22 cellular contexts compared by ENCODE assay signal in genomic region chr11:120181446-120181992, GRCh38. TPM values are rescaled to one million over a fixed set of nuclear protein-coding genes. Genes with fewer than 3 reads are reported as not detected.
DNase-seq lines count a peak whose midpoint lies in the region; ATAC-seq, FAIRE-seq and TF ChIP-seq lines count a peak whose summit lies in the region.
"Had no signal": no experiment of that assay in that cellular context is flagged by ENCODE, and none has a peak within 500 bp of the region (broad histone marks: within the 10 kb centered on the region; RNA-seq: fewer than 3 reads in every experiment).

No MANE protein-coding gene starts in this region.

- no peak for FAIRE-seq in small intestine (lab: Jason Lieb, UNC)
- FAIRE-seq: K562 had no signal

- TF ChIP-seq POLR2A in breast epithelium (IDR thresholded peaks at IDR 0.05) (no peak), testis (IDR thresholded peaks at IDR 0.05) (no peak)

- H4K5ac ChIP-seq in H9 (ENCODE audit: insufficient read length, low read depth, low read length), result no peak overlapping the region

- intact Hi-C loops in breast epithelium (cut with DNase I; ENCODE audit: low total_unique reads), result loop anchor here (5.0 kb wide), 1 partner anchor 36 kb away; no protein-coding TSS in a partner anchor
- intact Hi-C loops in mammary epithelial cell (cut with micrococcal nuclease), result no loop called here
- intact Hi-C loops in testis (cut with DNase I; ENCODE audit: low total_unique reads), result no loop called here

- WGBS in mammary epithelial cell (ENCODE audit: low coverage, missing lambda C conversion rate), result 89% methylated on average over 9 of the region's 9 CpGs
- WGBS in testis, 2 donors, result 93 to 97% methylated on average over 9 of the region's 9 CpGs
- WGBS in small intestine, 3 donors, result 81 to 86% (median 84%) methylated on average over 9 of the region's 9 CpGs
- no CpG with 5 or more reads among the region's 9 CpGs for WGBS in H9 (ENCODE audit: extremely low coverage, insufficient read length, low lambda C conversion rate)

- H2BK12ac ChIP-seq in H9 (ENCODE audit: insufficient read length, low read depth, low read length), result no peak overlapping the region

- no peak overlapping the region for H3K4ac ChIP-seq in H9 (ENCODE audit: low read depth, low read length)

- BruUV-seq in mammary epithelial cell (replicated peaks; lab: Mats Ljungman, UMichigan), result no TSS peak

- H3K9me3 Mint-ChIP-seq in neural crest cell (no peaks in the 10 kb centered on the region), H9 (no peaks in the 10 kb centered on the region; a peak in 1 of 5 replicates)
- H3K9me3 Mint-ChIP-seq: activated naive CD4-positive, alpha-beta T cell treated with anti-CD3 and anti-CD28 coated beads for 36 hours; activated T-cell treated with anti-CD3 and anti-CD28 coated beads, Interleukin-2, amount 50 U/mL, for 4 hours; effector memory CD8-positive, alpha-beta T cell had no signal

- no peak overlapping the region for H3K56ac ChIP-seq in H9 (ENCODE audit: insufficient read length, low read depth, low read length)

- H3K4me3 ChIP-seq in breast epithelium (no peak overlapping the region), mammary epithelial cell (replicated peaks in 1 of 3; ENCODE audit: insufficient read depth in 1 of 3, low read depth in 2 of 3, low read length in 3 of 3) (no peak overlapping the region), coronary artery (no peak overlapping the region), testis (no peak overlapping the region), small intestine (ENCODE audit: low read depth in 1 of 2, low read length in 2 of 2) (no peak overlapping the region)
- H3K4me3 ChIP-seq: esophagus squamous epithelium, K562 had no signal

- H3K36me3 Mint-ChIP-seq in neural crest cell (ENCODE audit: low read depth) (peaks cover 2% of the 10 kb centered on the region), H9 (ENCODE audit: insufficient read depth in 1 of 3, low read depth in 3 of 3) (no peaks in the 10 kb centered on the region)
- H3K36me3 Mint-ChIP-seq: CD14-positive monocyte had no signal

- H3K4me1 ChIP-seq in breast epithelium (peaks cover 0 to 3% of the 10 kb centered on the region in 2 donors), mammary epithelial cell (ENCODE audit: insufficient read depth, low read length) (peaks cover 2% of the 10 kb centered on the region), testis (peaks cover 19% of the 10 kb centered on the region), small intestine (ENCODE audit: control insufficient read depth in 2 of 2, insufficient read depth in 1 of 2, low read depth in 1 of 2, low read length in 1 of 2) (peaks cover 0 to 12% of the 10 kb centered on the region in 2 donors), H9 (ENCODE audit: insufficient read depth, low read length) (no peaks in the 10 kb centered on the region; the same call in 1 of the 2 replicates)

- no peak overlapping the region for H3K23ac ChIP-seq in H9 (ENCODE audit: insufficient read length, low read depth, low read length)

- H3K23me2 ChIP-seq in H9 (ENCODE audit: insufficient read length, low read depth, low read length, poor library complexity, severe bottlenecking), result no peaks in the 10 kb centered on the region

- no peak overlapping the region for H2AK5ac ChIP-seq in H9 (ENCODE audit: insufficient read length, low read length)

- H3K4me3 Mint-ChIP-seq in neural crest cell (peak overlapping the region; percentile 62), H9 (no peak overlapping the region)
- H3K4me3 Mint-ChIP-seq: activated naive CD4-positive, alpha-beta T cell treated with anti-CD3 and anti-CD28 coated beads for 36 hours; activated T-cell treated with anti-CD3 and anti-CD28 coated beads, Interleukin-2, amount 50 U/mL, for 4 hours; CD14-positive monocyte; effector memory CD8-positive, alpha-beta T cell had no signal

- no peak overlapping the region for H4K91ac ChIP-seq in H9 (ENCODE audit: insufficient read length, low read depth, low read length)

- CTCF ChIA-PET in mammary epithelial cell (lab: Charles Lee; ENCODE audit: low non-redundant PET), result no interaction called here

- H2AFZ ChIP-seq in mammary epithelial cell (ENCODE audit: low read depth, low read length), result no peak overlapping the region
- no peak overlapping the region for H2AFZ ChIP-seq in H9 (ENCODE audit: low read length)

- no peaks in the 10 kb centered on the region for H3K27me3 ChIP-seq in breast epithelium
- no peaks in the 10 kb centered on the region for H3K27me3 ChIP-seq in mammary epithelial cell (ENCODE audit: insufficient read depth, low read length)
- H3K27me3 ChIP-seq in testis, result no peaks in the 10 kb centered on the region
- no peaks in the 10 kb centered on the region for H3K27me3 ChIP-seq in small intestine (ENCODE audit: control insufficient read depth in 2 of 2, insufficient read depth in 2 of 2, low read length in 2 of 2)
- H3K27me3 ChIP-seq in H9 (ENCODE audit: insufficient read depth, low read length), result peaks cover 10% of the 10 kb centered on the region

- no peaks in the 10 kb centered on the region for H3K79me1 ChIP-seq in H9 (ENCODE audit: insufficient read depth, low read depth, low read length, poor library complexity, severe bottlenecking)

- H2BK120ac ChIP-seq in H9 (ENCODE audit: low read depth, low read length, poor library complexity, severe bottlenecking), result no peak overlapping the region

- H3K9me3 ChIP-seq in breast epithelium (no peaks in the 10 kb centered on the region), mammary epithelial cell (replicated peaks; ENCODE audit: insufficient read depth, low read length) (no peaks in the 10 kb centered on the region), testis (no peaks in the 10 kb centered on the region), small intestine (ENCODE audit: control insufficient read depth, low read depth) (no peaks in the 10 kb centered on the region), H9 (ENCODE audit: control insufficient read depth, low read depth, low read length) (no peaks in the 10 kb centered on the region)
- H3K9me3 ChIP-seq: esophagus squamous epithelium had no signal

- H3K27me3 Mint-ChIP-seq in neural crest cell (ENCODE audit: low read depth) (peaks cover 2% of the 10 kb centered on the region), H9 (ENCODE audit: low read depth) (peaks cover 99% of the 10 kb centered on the region)

- H3K4me2 ChIP-seq in mammary epithelial cell (ENCODE audit: insufficient read depth, low read depth, low read length) (no peak overlapping the region), H9 (ENCODE audit: insufficient read depth, insufficient read length, low read length) (no peak overlapping the region)

- H3K9ac ChIP-seq in mammary epithelial cell (ENCODE audit: insufficient read depth, low read length) (no peak overlapping the region), H9 (ENCODE audit: extremely low read depth, insufficient read length, low read length) (no peak overlapping the region)

- dilution Hi-C loops in mammary epithelial cell (cut with HindIII; ENCODE audit: low sequenced_read_pairs), result no loop called here

- TF ChIP-seq CTCF in breast epithelium (IDR thresholded peaks at IDR 0.05) (no peak), mammary epithelial cell (conservative IDR thresholded peaks at IDR 0.05 in 1 of 2, IDR thresholded peaks at IDR 0.05 in 1 of 2; ENCODE audit: extremely low read depth in 1 of 2, insufficient read depth in 1 of 2, low read depth in 1 of 2, low read length in 2 of 2) (no peak), coronary artery (IDR thresholded peaks at IDR 0.05) (no peak), neural crest cell (conservative IDR thresholded peaks at IDR 0.05) (no peak), testis (IDR thresholded peaks at IDR 0.05) (no peak), H9 (conservative IDR thresholded peaks at IDR 0.05) (no peak)

- in situ Hi-C loops in mammary epithelial cell (cut with MboI; ENCODE audit: low sequenced_read_pairs in 2 of 2), result no loop called here

- no peaks in the 10 kb centered on the region for H3K36me3 ChIP-seq in breast epithelium
- no peaks in the 10 kb centered on the region for H3K36me3 ChIP-seq in mammary epithelial cell (ENCODE audit: insufficient read depth, low read length)
- H3K36me3 ChIP-seq in testis (ENCODE audit: low read depth, missing control alignments), result no peaks in the 10 kb centered on the region
- H3K36me3 ChIP-seq in small intestine (ENCODE audit: control insufficient read depth in 2 of 2, insufficient read depth in 2 of 2, low read length in 2 of 2), result no peaks in the 10 kb centered on the region
- H3K36me3 ChIP-seq: esophagus squamous epithelium had no signal

- no peak overlapping the region for H3K14ac ChIP-seq in H9 (ENCODE audit: insufficient read depth, low read length)

- H4K8ac ChIP-seq in H9 (replicated peaks; ENCODE audit: insufficient read length, low read depth, low read length), result no peak overlapping the region

- no peak overlapping the region for H3K18ac ChIP-seq in H9 (ENCODE audit: insufficient read length, low read depth, low read length)

- H4K20me1 ChIP-seq in mammary epithelial cell (ENCODE audit: insufficient read depth, low read length), result no peaks in the 10 kb centered on the region
- no peaks in the 10 kb centered on the region for H4K20me1 ChIP-seq in H9 (ENCODE audit: control insufficient read depth, insufficient read depth, insufficient read length)

- no peaks in the 10 kb centered on the region for H3K79me2 ChIP-seq in mammary epithelial cell (ENCODE audit: insufficient read depth, low read length)
- H3K79me2 ChIP-seq in H9 (ENCODE audit: insufficient read depth, low read length), result no peaks in the 10 kb centered on the region

- H3K4me1 Mint-ChIP-seq in neural crest cell, result peaks cover 85% of the 10 kb centered on the region
- H3K4me1 Mint-ChIP-seq in H9, result peaks cover 14 to 40% of the 10 kb centered on the region in 2 experiments

- no peak overlapping the region for H2BK20ac ChIP-seq in H9 (ENCODE audit: low read depth, low read length, poor library complexity, severe bottlenecking)

- no peak overlapping the region for H2BK15ac ChIP-seq in H9 (ENCODE audit: low read depth, low read length)

- H2BK5ac ChIP-seq in H9 (ENCODE audit: insufficient read length, low read length), result no peak overlapping the region

- no peak overlapping the region for H3T11ph ChIP-seq in H9 (ENCODE audit: low read length)

- peak overlapping the region; percentile 50 to 96 for H3K27ac ChIP-seq in breast epithelium
- no peak overlapping the region for H3K27ac ChIP-seq in mammary epithelial cell (ENCODE audit: insufficient read depth, low read depth, low read length)
- H3K27ac ChIP-seq in coronary artery, result peak overlapping the region in 1 of 2 donors; percentile 66
- H3K27ac ChIP-seq in testis, result no peak overlapping the region
- no peak overlapping the region for H3K27ac ChIP-seq in small intestine (ENCODE audit: low read depth in 1 of 2, low read length in 1 of 2)
- no peak overlapping the region for H3K27ac ChIP-seq in H9 (ENCODE audit: insufficient read length, low read depth, low read length)

- DNase-seq in breast epithelium (ENCODE audit: low spot score in 2 of 2), result peak in 1 of 2 donors; percentile 4
- DNase-seq in mammary epithelial cell, result no peak
- DNase-seq in coronary artery (ENCODE audit: low spot score), result peak; percentile 71
- DNase-seq in neural crest cell (ENCODE audit: low read depth, low spot score), result no peak
- peak; percentile 3 for DNase-seq in testis
- no peak for DNase-seq in small intestine
- DNase-seq in H9, result no peak
- DNase-seq: activated CD4-positive, alpha-beta T cell treated with anti-CD3 and anti-CD28 coated beads, Interleukin-2, amount 50 U/mL, for 1 hour; activated naive CD4-positive, alpha-beta T cell treated with anti-CD3 and anti-CD28 coated beads for 36 hours; activated T-cell treated with anti-CD3 and anti-CD28 coated beads, Interleukin-2, amount 50 U/mL, for 4 hours; effector memory CD8-positive, alpha-beta T cell; esophagus squamous epithelium; NCI-H1694 treated with DMSO at 0.1 percent for 48 hours; NCI-H2227 treated with DMSO at 0.1 percent for 48 hours; retina; SIG-M5; stimulated activated CD4-positive, alpha-beta T cell treated with anti-CD3 and anti-CD28 coated beads, Interleukin-15, amount 100 ng/mL, for 24 hours had no signal

- H3K27ac Mint-ChIP-seq in neural crest cell (ENCODE audit: unreplicated experiment), result no peak overlapping the region
- H3K27ac Mint-ChIP-seq in H9, result no peak overlapping the region; a peak in 1 of 7 replicates
- H3K27ac Mint-ChIP-seq: activated naive CD4-positive, alpha-beta T cell treated with anti-CD3 and anti-CD28 coated beads for 36 hours; effector memory CD8-positive, alpha-beta T cell had no signal

- ATAC-seq in HG02642 (IDR thresholded peaks at IDR 0.05; ENCODE audit: poor library complexity, unreplicated experiment), result no peak
- ATAC-seq: activated T-cell treated with anti-CD3 and anti-CD28 coated beads, Interleukin-2, amount 50 U/mL, for 4 hours; effector memory CD8-positive, alpha-beta T cell had no signal

RNA-seq across cellular contexts. Expression of gene OAF, which starts 29.3 kb away (rescaled TPM):
- total RNA-seq in breast epithelium (10 to 100 TPM; 19.8 to 35.1 (median 33.3) TPM), mammary epithelial cell (10 to 100 TPM in 1 of 2 donors, 1 to 10 TPM in 1; 4.7 to 20.3 TPM), neural crest cell (40.2 and 41.3 TPM in 2 replicates), testis (10 to 100 TPM in 1 of 2 donors, 1 to 10 TPM in 1; 8.5 to 11.0 TPM), H9 (2021) (1.1 and 1.6 TPM in 2 replicates)
- polyA plus RNA-seq in mammary epithelial cell (16.5 TPM), testis (ENCODE audit: insufficient read depth, low read depth, low replicate concordance) (22.6 TPM), small intestine (10 to 100 TPM; 33.0 to 66.0 (median 64.3) TPM)
- polyA minus RNA-seq in mammary epithelial cell, result 9.3 TPM

RNA-seq across cellular contexts. Expression of gene TRIM29, which starts 43.6 kb away (rescaled TPM):
- 10 to 100 TPM; 10.6 to 58.7 (median 45.9) TPM for total RNA-seq in breast epithelium
- total RNA-seq in mammary epithelial cell, result 100 to 1,000 TPM; 256 to 341 TPM
- 315 TPM for polyA plus RNA-seq in mammary epithelial cell
- polyA minus RNA-seq in mammary epithelial cell, result 668 TPM
- not detected in 2 replicates for total RNA-seq in neural crest cell
- total RNA-seq in testis, result 10 to 100 TPM; 11.6 to 12.3 TPM
- polyA plus RNA-seq in testis (ENCODE audit: insufficient read depth, low read depth, low replicate concordance), result 18.2 TPM
- 10 to 100 TPM in 1 of 3 donors, 1 to 10 TPM in 2; 1.1 to 10.3 (median 2.3) TPM for polyA plus RNA-seq in small intestine
- total RNA-seq in H9 (2021), result not detected in 2 replicates
- total RNA-seq: activated naive CD4-positive, alpha-beta T cell treated with anti-CD3 and anti-CD28 coated beads for 36 hours; activated T-cell treated with anti-CD3 and anti-CD28 coated beads, Interleukin-2, amount 50 U/mL, for 4 hours; G401; mononuclear cell had no signal
- polyA plus RNA-seq: CD14-positive monocyte had no signal

RNA-seq across cellular contexts. Expression of gene POU2F3, which starts 58.4 kb away (rescaled TPM):
- total RNA-seq in breast epithelium (1 to 10 TPM in 2 of 3 donors, not detected in 1; 3.9 to 7.0 TPM), mammary epithelial cell (under 1 TPM; 0.17 to 0.38 TPM), neural crest cell (not detected in 2 replicates), testis (under 1 TPM; 0.16 to 0.31 TPM), H9 (2021) (1.1 and 1.3 TPM in 2 replicates)
- polyA plus RNA-seq in mammary epithelial cell (0.17 TPM), testis (ENCODE audit: insufficient read depth, low read depth, low replicate concordance) (0.49 TPM), small intestine (1 to 10 TPM; 1.4 to 1.6 (median 1.4) TPM)
- not detected for polyA minus RNA-seq in mammary epithelial cell
- total RNA-seq: activated naive CD4-positive, alpha-beta T cell treated with anti-CD3 and anti-CD28 coated beads for 36 hours; activated T-cell treated with anti-CD3 and anti-CD28 coated beads, Interleukin-2, amount 50 U/mL, for 4 hours; G401; K562; mononuclear cell had no signal
- polyA plus RNA-seq: K562 had no signal

Comparison
In these comparisons a context has a peak if more than half of its experiments do, and no peak if none do; other contexts are left out.
1. H3K27ac ChIP-seq: peak in breast epithelium (2 of 2); none in mammary epithelial cell (single experiment), testis (0 of 2), small intestine (0 of 2) and H9 (single experiment).
2. DNase-seq: peak in coronary artery (single experiment) and testis (single experiment); none in mammary epithelial cell (single experiment), neural crest cell (single experiment), small intestine (single experiment) and H9 (single experiment).
3. RNA of gene TRIM29, which starts 43.6 kb away (total RNA-seq): 256 to 341 TPM in mammary epithelial cell, 10.6 to 58.7 TPM in breast epithelium and 11.6 to 12.3 TPM in testis; not detected in neural crest cell and not detected in H9; every median in the first group is over 10 times any median in the second.